Comparison of ENCODE assay signal across 14 cellular contexts in the genomic region with DNA sequence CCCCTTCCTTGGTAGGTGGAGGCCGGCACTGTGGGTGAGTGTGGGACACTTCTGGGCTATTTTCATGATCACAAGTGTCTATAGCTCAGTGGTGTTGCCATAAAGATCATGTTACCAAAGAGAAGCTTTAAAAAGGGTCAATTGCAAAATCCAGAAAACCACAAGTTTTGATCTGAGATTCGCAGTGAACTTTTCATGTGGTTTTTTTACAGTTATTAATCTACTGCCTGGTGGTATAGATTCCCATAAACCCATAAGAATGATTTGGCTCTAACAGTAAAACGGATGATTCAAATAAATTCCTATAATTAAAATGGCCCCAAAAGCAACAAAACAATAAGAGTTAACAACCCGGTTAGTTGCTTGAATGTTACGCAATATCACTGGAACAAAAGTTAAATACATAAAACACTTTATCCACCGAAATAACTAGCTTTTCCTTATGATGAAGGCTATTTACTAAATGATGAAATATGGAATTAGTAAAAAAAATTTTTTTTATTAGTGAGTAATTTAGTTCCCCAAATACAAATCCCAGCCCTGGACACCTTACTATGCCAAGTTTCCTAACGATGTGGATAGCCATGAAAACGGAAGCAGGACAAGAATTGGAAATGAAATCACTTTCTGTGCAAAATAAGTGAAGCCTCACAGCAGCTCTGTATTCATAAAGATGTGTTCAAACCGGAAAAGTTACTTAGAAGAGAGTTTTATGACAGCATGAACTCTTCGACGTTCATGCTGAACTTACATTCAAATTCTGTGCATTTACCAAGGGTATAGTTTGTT.
DNase-seq lines count a peak whose midpoint lies in the region; ATAC-seq and TF ChIP-seq lines count a peak whose summit lies in the region.
"Had no signal": no experiment of that assay in that cellular context is flagged by ENCODE, and none has a peak within 500 bp of the region (broad histone marks: within the 10 kb centered on the region; RNA-seq: fewer than 3 reads in every experiment).

No MANE protein-coding gene starts in this region.

- H3K79me2 ChIP-seq in ACC112 (ENCODE audit: control insufficient read depth, insufficient read depth, low read length, unreplicated experiment) = no peaks in the 10 kb centered on the region

- CTCF ChIA-PET in RWPE1 (lab: Yijun Ruan, JAX) = interaction anchor here (0.7 kb wide), 2 partner anchors 89 to 169 kb away, joined by 4 to 7 read pairs; no protein-coding TSS in a partner anchor
- CTCF ChIA-PET in activated CD8-positive, alpha-beta memory T cell treated with anti-CD3 and anti-CD28 coated beads, Interleukin-2, amount 10 ng/mL, durations not matched to agents 7 days and 5 days (lab: Charles Lee) = interaction anchor here (1.0 kb wide), 1 partner anchor 8 kb away, joined by 3 read pairs; no protein-coding TSS in a partner anchor

- H3K4me3 Mint-ChIP-seq in activated CD8-positive, alpha-beta memory T cell treated with anti-CD3 and anti-CD28 coated beads, Interleukin-2, amount 10 ng/mL, durations not matched to agents 7 days and 5 days = no peak overlapping the region
- H3K4me3 Mint-ChIP-seq: IgD-negative memory B cell had no signal

- no peaks in the 10 kb centered on the region for H3K27me3 ChIP-seq in ACC112 (ENCODE audit: insufficient read depth, low read length)
- no peaks in the 10 kb centered on the region for H3K27me3 ChIP-seq in left lung

- peak overlapping the region; percentile 9; the same call in 1 of the 2 replicates for H3K4me3 ChIP-seq in ACC112 (ENCODE audit: low read depth, low read length)
- H3K4me3 ChIP-seq in astrocyte of the spinal cord (ENCODE audit: low read depth, low read length) = no peak overlapping the region
- H3K4me3 ChIP-seq in left lung = no peak overlapping the region
- H3K4me3 ChIP-seq: mucosa of descending colon had no signal

- peaks cover 36% of the 10 kb centered on the region for H3K4me1 ChIP-seq in ACC112 (ENCODE audit: control insufficient read depth, insufficient read depth, low read length, unreplicated experiment)
- peaks cover 9 to 25% of the 10 kb centered on the region in 2 donors for H3K4me1 ChIP-seq in left lung

- peaks cover 8% of the 10 kb centered on the region for H3K27me3 Mint-ChIP-seq in activated CD8-positive, alpha-beta memory T cell treated with anti-CD3 and anti-CD28 coated beads, Interleukin-2, amount 10 ng/mL, durations not matched to agents 7 days and 5 days

- no peaks in the 10 kb centered on the region for H3K9me3 ChIP-seq in left lung
- H3K9me3 ChIP-seq: mucosa of descending colon had no signal

- POLR2A ChIA-PET in RWPE1 (lab: Yijun Ruan, JAX; ENCODE audit: low non-redundant PET) = no interaction called here

- intact Hi-C loops in left lung (cut with DNase I) = no loop called here

- peak overlapping the region; percentile 40 for H2AFZ ChIP-seq in ACC112 (ENCODE audit: low read length, unreplicated experiment)

- H3K36me3 ChIP-seq in ACC112 (ENCODE audit: insufficient read depth, low read length) = no peaks in the 10 kb centered on the region
- H3K36me3 ChIP-seq in left lung = no peaks in the 10 kb centered on the region

- in situ Hi-C loops in astrocyte of the spinal cord (cut with HindIII; ENCODE audit: low sequenced_read_pairs) = no loop called here

- H3K9me3 Mint-ChIP-seq in activated CD8-positive, alpha-beta memory T cell treated with anti-CD3 and anti-CD28 coated beads, Interleukin-2, amount 10 ng/mL, durations not matched to agents 7 days and 5 days (ENCODE audit: low read depth) = no peaks in the 10 kb centered on the region
- H3K9me3 Mint-ChIP-seq: IgD-negative memory B cell had no signal

- no peaks in the 10 kb centered on the region for H3K4me1 Mint-ChIP-seq in activated CD8-positive, alpha-beta memory T cell treated with anti-CD3 and anti-CD28 coated beads, Interleukin-2, amount 10 ng/mL, durations not matched to agents 7 days and 5 days

- H3K27ac ChIP-seq in ACC112 (ENCODE audit: low read depth, low read length) (peak overlapping the region; percentile 84), left lung (peak overlapping the region in 1 of 2 donors; percentile 50), RWPE1 (no peak overlapping the region)

- ATAC-seq in left lung = peak; percentile 45
- no peak for ATAC-seq in HG03521 (IDR thresholded peaks at IDR 0.05; ENCODE audit: unreplicated experiment)
- no peak for ATAC-seq in activated CD8-positive, alpha-beta memory T cell treated with anti-CD3 and anti-CD28 coated beads, Interleukin-2, amount 10 ng/mL, durations not matched to agents 7 days and 5 days
- ATAC-seq: mucosa of descending colon had no signal

- no peaks in the 10 kb centered on the region for H3K36me3 Mint-ChIP-seq in activated CD8-positive, alpha-beta memory T cell treated with anti-CD3 and anti-CD28 coated beads, Interleukin-2, amount 10 ng/mL, durations not matched to agents 7 days and 5 days
- H3K36me3 Mint-ChIP-seq: IgD-negative memory B cell had no signal

- DNase-seq in HS-5 (ENCODE audit: low read depth) (peak; percentile 84), astrocyte of the spinal cord (ENCODE audit: low read depth, low spot score) (peak; percentile 90), left lung (no peak), RWPE1 (ENCODE audit: low spot score) (no peak), superior temporal gyrus (ENCODE audit: extremely low spot score) (no peak)
- DNase-seq in activated CD8-positive, alpha-beta memory T cell treated with anti-CD3 and anti-CD28 coated beads, Interleukin-2, amount 10 ng/mL, durations not matched to agents 7 days and 5 days = no peak
- DNase-seq: mucosa of descending colon; NCI-H526 treated with DMSO at 0.1 percent for 48 hours; stimulated activated CD4-positive, alpha-beta T cell treated with anti-CD3 and anti-CD28 coated beads, Interleukin-15, amount 100 ng/mL, for 24 hours; stimulated activated naive CD4-positive, alpha-beta T cell treated with Interleukin-2 at 50 U/mL for 16 hours; T-helper 2 cell had no signal

- TF ChIP-seq CTCF in astrocyte of the spinal cord (IDR thresholded peaks at IDR 0.05; ENCODE audit: low read depth, low read length) = no peak
- no peak for TF ChIP-seq CTCF in left lung (IDR thresholded peaks at IDR 0.05)
- TF ChIP-seq CTCF in RWPE1 (conservative IDR thresholded peaks at IDR 0.05; ENCODE audit: low read depth) = no peak

- no peak overlapping the region for H3K27ac Mint-ChIP-seq in activated CD8-positive, alpha-beta memory T cell treated with anti-CD3 and anti-CD28 coated beads, Interleukin-2, amount 10 ng/mL, durations not matched to agents 7 days and 5 days
- H3K27ac Mint-ChIP-seq: IgD-negative memory B cell had no signal

Comparison
In these comparisons a context has a peak if more than half of its experiments do, and no peak if none do; other contexts are left out.
1. DNase-seq: peak in HS-5 (single experiment) and astrocyte of the spinal cord (single experiment); none in left lung (0 of 2), RWPE1 (single experiment), superior temporal gyrus (single experiment) and activated CD8-positive, alpha-beta memory T cell treated with anti-CD3 and anti-CD28 coated beads, Interleukin-2, amount 10 ng/mL, durations not matched to agents 7 days and 5 days (single experiment).